Comparison of ENCODE assay signal across 23 cellular contexts in the genomic region with DNA sequence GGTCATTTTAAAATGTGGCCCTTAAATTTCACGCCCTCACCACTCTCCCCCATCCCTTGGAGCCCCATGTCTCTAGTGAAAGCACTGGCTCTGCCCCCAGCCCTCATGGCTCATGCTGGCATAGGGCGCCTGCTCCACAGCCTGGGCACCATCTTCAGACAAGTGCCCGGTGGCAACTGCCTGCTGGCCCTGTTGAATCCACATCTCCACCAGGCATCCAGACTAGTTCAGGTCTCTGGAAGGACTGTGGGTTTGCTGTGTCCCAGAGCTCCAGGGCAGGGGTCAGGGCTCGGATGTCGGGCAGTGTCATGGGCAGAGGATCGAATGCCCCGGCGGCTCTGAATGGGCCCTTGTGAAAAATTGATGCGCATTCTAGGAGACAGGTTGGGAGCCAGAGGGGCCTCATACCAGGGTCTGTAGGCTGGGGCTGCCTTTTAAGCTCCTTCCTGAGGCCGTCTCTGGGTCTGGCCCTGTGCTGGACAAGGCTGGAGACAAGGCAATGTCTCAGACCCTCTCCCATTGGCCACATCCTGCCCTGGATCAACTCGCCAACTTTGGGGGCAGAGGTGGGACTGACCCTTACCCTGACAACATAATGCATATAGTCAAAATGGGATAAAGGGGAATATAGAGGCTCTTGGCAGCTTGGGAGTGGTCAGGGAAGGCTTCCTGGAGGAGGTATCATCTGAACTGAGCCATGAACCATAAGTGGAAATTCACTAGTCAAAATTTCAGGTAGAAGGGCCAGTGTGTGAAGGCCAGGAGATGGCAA. TPM values are rescaled to one million over a fixed set of nuclear protein-coding genes. Genes with fewer than 3 reads are reported as not detected.
"Had no signal": no experiment of that assay in that cellular context is flagged by ENCODE, and none has a peak within 500 bp of the region (broad histone marks: within the 10 kb centered on the region; RNA-seq: fewer than 3 reads in every experiment).

No MANE protein-coding gene starts in this region.

- FAIRE-seq: colon, keratinocyte had no signal

- H3K36me3 ChIP-seq: left lung, vagina had no signal

- H3K9me3 ChIP-seq: left lung, mucosa of descending colon, tibial nerve, vagina had no signal

- H3K27me3 ChIP-seq: dorsolateral prefrontal cortex, tibial nerve, vagina had no signal

- ATAC-seq: activated CD4-positive, alpha-beta T cell treated with anti-CD3 and anti-CD28 coated beads for 36 hours; activated CD8-positive, alpha-beta memory T cell treated with anti-CD3 and anti-CD28 coated beads, Interleukin-2, amount 10 ng/mL, durations not matched to agents 7 days and 5 days; mucosa of descending colon had no signal

- H3K36me3 Mint-ChIP-seq: activated naive CD8-positive, alpha-beta T cell treated with anti-CD3 and anti-CD28 coated beads for 36 hours; memory B cell; naive B cell had no signal

- H3K27ac ChIP-seq: left lung, vagina had no signal

- DNase-seq: activated CD4-positive, alpha-beta memory T cell treated with anti-CD3 and anti-CD28 coated beads, Interleukin-2, amount 10 ng/mL, durations not matched to agents 7 days and 5 days; activated CD4-positive, alpha-beta T cell treated with anti-CD3 and anti-CD28 coated beads for 36 hours; activated CD8-positive, alpha-beta memory T cell treated with anti-CD3 and anti-CD28 coated beads, Interleukin-2, amount 10 ng/mL, durations not matched to agents 7 days and 5 days; activated naive CD4-positive, alpha-beta T cell; activated naive CD8-positive, alpha-beta T cell treated with anti-CD3 and anti-CD28 coated beads for 36 hours; amygdala; dorsolateral prefrontal cortex; foreskin fibroblast; naive B cell; stimulated activated CD4-positive, alpha-beta T cell treated with anti-CD3 and anti-CD28 coated beads, Interleukin-12 subunit alpha, Interleukin-12 subunit beta, amount 100 ng/mL, for 4 hours; stimulated activated CD4-positive, alpha-beta T cell treated with anti-CD3 and anti-CD28 coated beads, Interleukin-1b, Interleukin-23, amount 100 ng/mL, for 48 hours; stimulated activated naive CD4-positive, alpha-beta T cell treated with Interleukin-2 at 50 U/mL for 16 hours; SW 1271 had no signal

- H3K4me3 Mint-ChIP-seq: activated CD4-positive, alpha-beta memory T cell treated with anti-CD3 and anti-CD28 coated beads, Interleukin-2, amount 10 ng/mL, durations not matched to agents 7 days and 5 days; activated CD4-positive, alpha-beta T cell treated with anti-CD3 and anti-CD28 coated beads for 36 hours; activated CD8-positive, alpha-beta memory T cell treated with anti-CD3 and anti-CD28 coated beads, Interleukin-2, amount 10 ng/mL, durations not matched to agents 7 days and 5 days; activated naive CD8-positive, alpha-beta T cell treated with anti-CD3 and anti-CD28 coated beads for 36 hours; memory B cell had no signal

- H3K27ac Mint-ChIP-seq: activated CD4-positive, alpha-beta memory T cell treated with anti-CD3 and anti-CD28 coated beads, Interleukin-2, amount 10 ng/mL, durations not matched to agents 7 days and 5 days; activated CD4-positive, alpha-beta T cell treated with anti-CD3 and anti-CD28 coated beads for 36 hours; activated CD8-positive, alpha-beta memory T cell treated with anti-CD3 and anti-CD28 coated beads, Interleukin-2, amount 10 ng/mL, durations not matched to agents 7 days and 5 days; activated naive CD8-positive, alpha-beta T cell treated with anti-CD3 and anti-CD28 coated beads for 36 hours; memory B cell had no signal

- H3K4me3 ChIP-seq: left lung, mucosa of descending colon, tibial nerve, vagina had no signal

- H3K9me3 Mint-ChIP-seq: activated CD4-positive, alpha-beta memory T cell treated with anti-CD3 and anti-CD28 coated beads, Interleukin-2, amount 10 ng/mL, durations not matched to agents 7 days and 5 days; activated naive CD8-positive, alpha-beta T cell treated with anti-CD3 and anti-CD28 coated beads for 36 hours had no signal

RNA-seq across cellular contexts. Expression of a gene that starts 26.6 kb away (rescaled TPM):
- total RNA-seq: activated CD4-positive, alpha-beta memory T cell treated with anti-CD3 and anti-CD28 coated beads, Interleukin-2, amount 10 ng/mL, durations not matched to agents 7 days and 5 days; activated CD4-positive, alpha-beta T cell treated with anti-CD3 and anti-CD28 coated beads for 36 hours; activated CD8-positive, alpha-beta memory T cell treated with anti-CD3 and anti-CD28 coated beads, Interleukin-2, amount 10 ng/mL, durations not matched to agents 7 days and 5 days; activated naive CD8-positive, alpha-beta T cell treated with anti-CD3 and anti-CD28 coated beads for 36 hours; glomerular endothelial cell; left lung; subcutaneous adipose tissue; T-helper 2 cell treated with Interferon-gamma antibody and Interleukin-4, amounts not matched to agents 100 ng/mL and 5 ng/mL, for 36 hours; vagina had no signal
- polyA plus RNA-seq: keratinocyte had no signal
